16 cellular contexts compared by ENCODE assay signal in genomic region chr10:71289421-71290130, GRCh38. TPM values are rescaled to one million over a fixed set of nuclear protein-coding genes. Genes with fewer than 3 reads are reported as not detected.
A peak's percentile ranks its signal among the peaks of the same experiment; 100 is the strongest.
DNase-seq lines count a peak whose midpoint lies in the region; TF ChIP-seq lines count a peak whose summit lies in the region.
"Had no signal": no experiment of that assay in that cellular context is flagged by ENCODE, and none has a peak within 500 bp of the region (broad histone marks: within the 10 kb centered on the region; RNA-seq: fewer than 3 reads in every experiment).

No MANE protein-coding gene starts in this region.

- H3K9ac ChIP-seq in BLaER1: peak overlapping the region; percentile 47; the same call in 1 of the 2 replicates

- H3K4me1 ChIP-seq in BLaER1: peaks cover 58% of the 10 kb centered on the region
- peaks cover 12% of the 10 kb centered on the region for H3K4me1 ChIP-seq in left ventricle myocardium inferior
- H3K4me1 ChIP-seq: HAP-1, Peyer's patch had no signal

- H3K27ac ChIP-seq in BLaER1 (peak overlapping the region; percentile 90), left ventricle myocardium inferior (replicated peaks) (peak overlapping the region; percentile 13)
- H3K27ac ChIP-seq: HL-60, Peyer's patch had no signal

- H3K4me3 ChIP-seq in BLaER1: peak overlapping the region; percentile 24; the same call in 1 of the 2 replicates
- H3K4me3 ChIP-seq in left ventricle myocardium inferior: no peak overlapping the region
- H3K4me3 ChIP-seq: HAP-1, Peyer's patch had no signal

- H3K27me3 ChIP-seq in BLaER1: no peaks in the 10 kb centered on the region
- H3K27me3 ChIP-seq in left ventricle myocardium inferior (ENCODE audit: low read depth): no peaks in the 10 kb centered on the region
- H3K27me3 ChIP-seq: Peyer's patch had no signal

- H3K9me3 ChIP-seq in BLaER1 (no peaks in the 10 kb centered on the region), left ventricle myocardium inferior (replicated peaks) (no peaks in the 10 kb centered on the region)
- H3K9me3 ChIP-seq: HAP-1, Peyer's patch had no signal

- intact Hi-C loops in left ventricle myocardium inferior (cut with micrococcal nuclease): loop anchor here (10.0 kb wide), 1 partner anchor 365 kb away; no protein-coding TSS in a partner anchor

- TF ChIP-seq CTCF in left ventricle myocardium inferior (IDR thresholded peaks at IDR 0.05; ENCODE audit: borderline replicate concordance): no peak

- H3K4me2 ChIP-seq in BLaER1: peak overlapping the region; percentile 79

- DNase-seq in ELR (ENCODE audit: low read depth): peak; percentile 21
- peak; percentile 80 for DNase-seq in UCSD-AML1 (lab: John Stamatoyannopoulos, UW; ENCODE audit: unreplicated experiment)
- DNase-seq in left ventricle myocardium inferior: no peak
- no peak for DNase-seq in T-helper 2 cell
- DNase-seq in stimulated activated CD4-positive, alpha-beta T cell treated with anti-CD3 and anti-CD28 coated beads, Interleukin-4, amount 100 ng/mL, for 24 hours: no peak
- no peak for DNase-seq in NOMO-1 treated with DMSO at 0.1 percent for 48 hours (lab: John Stamatoyannopoulos, UW; ENCODE audit: unreplicated experiment)
- DNase-seq in NCI-H1694 treated with DMSO at 0.1 percent for 48 hours (lab: John Stamatoyannopoulos, UW): no peak
- DNase-seq: Calu3; CD4-positive, alpha-beta T cell; NCI-H1436; NCI-H2081; NCI-H510A treated with DMSO at 0.1 percent for 48 hours; Peyer's patch had no signal

- H3K36me3 ChIP-seq in BLaER1 (no peaks in the 10 kb centered on the region), left ventricle myocardium inferior (peaks cover 81% of the 10 kb centered on the region)
- H3K36me3 ChIP-seq: HAP-1 had no signal

- no peaks in the 10 kb centered on the region for H4K20me1 ChIP-seq in BLaER1

RNA-seq across cellular contexts. Expression of gene SLC29A3, which starts 29.5 kb away (rescaled TPM):
- total RNA-seq in left ventricle myocardium inferior: 1.7 TPM

Comparison
In these comparisons a context has a peak if more than half of its experiments do, and no peak if none do; other contexts are left out.
1. DNase-seq: peak in ELR (single experiment) and UCSD-AML1 (single experiment); none in left ventricle myocardium inferior (single experiment), T-helper 2 cell (0 of 5), stimulated activated CD4-positive, alpha-beta T cell treated with anti-CD3 and anti-CD28 coated beads, Interleukin-4, amount 100 ng/mL, for 24 hours (single experiment), NOMO-1 treated with DMSO at 0.1 percent for 48 hours (single experiment) and NCI-H1694 treated with DMSO at 0.1 percent for 48 hours (single experiment).